In the genomic region with DNA sequence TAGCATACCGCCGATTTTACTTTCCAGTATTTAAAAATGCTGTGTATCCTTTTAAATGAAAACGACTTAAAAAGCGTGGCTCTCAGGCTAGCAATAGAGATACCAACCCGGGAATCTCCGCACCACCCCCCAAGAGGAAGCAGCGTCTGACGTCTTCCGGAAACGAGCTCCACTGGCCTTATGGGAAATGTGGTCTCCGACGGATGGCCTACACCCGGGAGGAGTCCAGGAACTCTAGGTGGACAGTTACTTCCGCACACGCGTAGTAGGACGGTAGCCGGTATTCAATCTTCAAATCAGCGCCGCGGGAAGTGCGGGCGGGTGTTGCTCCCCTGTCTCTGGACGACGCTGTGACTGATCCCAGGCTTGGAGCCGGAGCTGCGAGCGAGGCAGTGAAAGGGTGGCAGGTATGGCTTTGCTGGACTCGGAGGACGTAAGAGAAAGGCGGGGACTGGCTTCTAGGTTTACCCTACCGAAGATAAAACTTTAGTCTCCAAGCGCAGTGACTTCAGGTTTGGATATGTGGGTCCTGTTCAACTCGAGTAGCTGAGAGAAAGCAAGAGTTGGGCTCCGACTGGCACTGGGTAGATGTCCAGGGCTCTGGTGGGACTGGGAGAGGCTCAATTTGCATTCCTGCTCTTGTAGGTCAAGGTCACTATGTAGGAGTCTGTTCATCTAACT, we compare ENCODE assay signal across 8 cellular contexts. TPM values are rescaled to one million over a fixed set of nuclear protein-coding genes. Genes with fewer than 3 reads are reported as not detected.
DNase-seq lines count a peak whose midpoint lies in the region; ATAC-seq, FAIRE-seq and TF ChIP-seq lines count a peak whose summit lies in the region.

TSS of gene ZNF684 (plus strand) at position 257 of the 681 bp plus-strand sequence. CDS start 1,530 bp downstream, outside the sequence.

- H3K4me3 ChIP-seq in endodermal cell (ENCODE audit: low read length) (peak within 1 kb of the TSS; percentile 86), mesodermal cell (ENCODE audit: extremely low read depth, insufficient read depth, low read length, poor library complexity, severe bottlenecking) (peak within 1 kb of the TSS; percentile 69)

- peaks cover 10% of the 10 kb centered on the region for H3K9me3 Mint-ChIP-seq in activated CD8-positive, alpha-beta memory T cell treated with anti-CD3 and anti-CD28 coated beads, Interleukin-2, amount 10 ng/mL, durations not matched to agents 7 days and 5 days (ENCODE audit: low read depth)
- peaks cover 9% of the 10 kb centered on the region for H3K9me3 Mint-ChIP-seq in endodermal cell

- CTCF ChIA-PET in activated CD8-positive, alpha-beta memory T cell treated with anti-CD3 and anti-CD28 coated beads, Interleukin-2, amount 10 ng/mL, durations not matched to agents 7 days and 5 days (lab: Charles Lee) = interaction anchor here (0.7 to 3.0 kb wide), 12 partner anchors 18 to 451 kb away, joined by 3 to 11 read pairs (median 4); no protein-coding TSS in a partner anchor

- peak within 1 kb of the TSS; percentile 69 for H3K9ac ChIP-seq in endodermal cell (ENCODE audit: extremely low read depth, low read length, poor library complexity, severe bottlenecking)

- H3K4me1 ChIP-seq in endodermal cell (ENCODE audit: control insufficient read depth, insufficient read depth, low read length) (peaks cover 4% of the 10 kb centered on the region), mesodermal cell (ENCODE audit: control insufficient read depth, insufficient read depth, low read length, poor library complexity, severe bottlenecking) (no peaks in the 10 kb centered on the region)

- peak; percentile 73 for FAIRE-seq in HTR-8/SVneo (lab: Jason Lieb, UNC)

- peak within 1 kb of the TSS; percentile 87 for H3K27ac Mint-ChIP-seq in activated CD8-positive, alpha-beta memory T cell treated with anti-CD3 and anti-CD28 coated beads, Interleukin-2, amount 10 ng/mL, durations not matched to agents 7 days and 5 days
- H3K27ac Mint-ChIP-seq in endodermal cell = peak within 1 kb of the TSS; percentile 97

- 0 to 1% methylated on average over 24 to 35 of the region's 35 CpGs for WGBS in endodermal cell (ENCODE audit: insufficient coverage in 1 of 2, insufficient read length in 1 of 2), 2 experiments
- WGBS in mesodermal cell (ENCODE audit: insufficient coverage in 2 of 2), 2 experiments = 0 to 2% methylated on average over 25 to 35 of the region's 35 CpGs

- TF ChIP-seq CTCF in endodermal cell (conservative IDR thresholded peaks at IDR 0.05) = no peak

- H3K27me3 ChIP-seq in endodermal cell (ENCODE audit: control insufficient read depth, insufficient read depth, low read length, poor library complexity, severe bottlenecking) = peaks cover 12% of the 10 kb centered on the region

- H3K9me3 ChIP-seq in endodermal cell (ENCODE audit: control insufficient read depth, low read length) = no peaks in the 10 kb centered on the region
- no peaks in the 10 kb centered on the region for H3K9me3 ChIP-seq in mesodermal cell (ENCODE audit: control insufficient read depth, low read length)

- peak within 1 kb of the TSS; percentile 95 for H3K4me3 Mint-ChIP-seq in activated CD8-positive, alpha-beta memory T cell treated with anti-CD3 and anti-CD28 coated beads, Interleukin-2, amount 10 ng/mL, durations not matched to agents 7 days and 5 days
- peak within 1 kb of the TSS; percentile 97 for H3K4me3 Mint-ChIP-seq in endodermal cell

- peak; percentile 91 for ATAC-seq in GM21367 (IDR thresholded peaks at IDR 0.05; ENCODE audit: unreplicated experiment)
- ATAC-seq in activated CD8-positive, alpha-beta memory T cell treated with anti-CD3 and anti-CD28 coated beads, Interleukin-2, amount 10 ng/mL, durations not matched to agents 7 days and 5 days = peak; percentile 97

- H3K27ac ChIP-seq in endodermal cell (ENCODE audit: low read depth, low read length) (no peak within 1 kb of the TSS), mesodermal cell (ENCODE audit: low read depth, low read length, severe bottlenecking) (peak within 1 kb of the TSS; percentile 76)

- H3K36me3 ChIP-seq in endodermal cell (ENCODE audit: control insufficient read depth, insufficient read depth, low read length) = no peaks in the 10 kb centered on the region
- H3K36me3 ChIP-seq in mesodermal cell (ENCODE audit: control insufficient read depth, insufficient read depth, low read length) = peaks cover 7% of the 10 kb centered on the region

- H3K27me3 Mint-ChIP-seq in activated CD8-positive, alpha-beta memory T cell treated with anti-CD3 and anti-CD28 coated beads, Interleukin-2, amount 10 ng/mL, durations not matched to agents 7 days and 5 days = peaks cover 11% of the 10 kb centered on the region
- peaks cover 23% of the 10 kb centered on the region for H3K27me3 Mint-ChIP-seq in endodermal cell (ENCODE audit: insufficient read depth)

- H3K36me3 Mint-ChIP-seq in activated CD8-positive, alpha-beta memory T cell treated with anti-CD3 and anti-CD28 coated beads, Interleukin-2, amount 10 ng/mL, durations not matched to agents 7 days and 5 days = peaks cover 33% of the 10 kb centered on the region
- H3K36me3 Mint-ChIP-seq in endodermal cell (ENCODE audit: low read depth) = peaks cover 11% of the 10 kb centered on the region

- H3K4me1 Mint-ChIP-seq in activated CD8-positive, alpha-beta memory T cell treated with anti-CD3 and anti-CD28 coated beads, Interleukin-2, amount 10 ng/mL, durations not matched to agents 7 days and 5 days = peaks cover 22% of the 10 kb centered on the region
- H3K4me1 Mint-ChIP-seq in endodermal cell = peaks cover 13% of the 10 kb centered on the region

- DNase-seq in COR-L47 (lab: John Stamatoyannopoulos, UW) (peak; percentile 83), HTR-8/SVneo (ENCODE audit: insufficient read length, low spot score) (peak; percentile 95), NOMO-1 treated with DMSO at 0.1 percent for 48 hours (lab: John Stamatoyannopoulos, UW; ENCODE audit: unreplicated experiment) (peak; percentile 95), endodermal cell (peak; percentile 94)
- peak; percentile 93 for DNase-seq in activated CD8-positive, alpha-beta memory T cell treated with anti-CD3 and anti-CD28 coated beads, Interleukin-2, amount 10 ng/mL, durations not matched to agents 7 days and 5 days
- peak; percentile 47 for DNase-seq in stimulated activated CD8-positive, alpha-beta memory T cell treated with anti-CD3 and anti-CD28 coated beads, Interleukin-15, amount 100 ng/mL, for 24 hours (ENCODE audit: low read depth)

RNA-seq across cellular contexts. Expression of gene ZNF684, which starts in this region (rescaled TPM):
- total RNA-seq in activated CD8-positive, alpha-beta memory T cell treated with anti-CD3 and anti-CD28 coated beads, Interleukin-2, amount 10 ng/mL, durations not matched to agents 7 days and 5 days = 10 to 100 TPM in 1 of 2 experiments, 1 to 10 TPM in 1; 8.7 to 10.0 TPM
- total RNA-seq in endodermal cell = 10 to 100 TPM in 1 of 2 donors, 1 to 10 TPM in 1; 5.1 to 10.4 TPM
- 5.0 TPM for polyA plus RNA-seq in endodermal cell (2013, experiment 1 of 2)
- polyA plus RNA-seq in endodermal cell (2013, experiment 2 of 2) = 4.9 TPM
- 5.1 TPM for polyA plus RNA-seq in mesodermal cell (2013, experiment 1 of 2)
- polyA plus RNA-seq in mesodermal cell (2013, experiment 2 of 2) = 5.6 TPM
